In genomic region chr4:99126376-99126775, GRCh38 we compare ENCODE assay signal across 39 cellular contexts. TPM values are rescaled to one million over a fixed set of nuclear protein-coding genes. Genes with fewer than 3 reads are reported as not detected.
"Had no signal": no experiment of that assay in that cellular context is flagged by ENCODE, and none has a peak within 500 bp of the region (broad histone marks: within the 10 kb centered on the region; RNA-seq: fewer than 3 reads in every experiment).

No MANE protein-coding gene starts in this region.

- H3K36me3 ChIP-seq: adrenal gland, ascending aorta, brain microvascular endothelial cell, breast epithelium, cardiac muscle cell had no signal

- H3K9me3 ChIP-seq: adrenal gland, ascending aorta, body of pancreas, breast epithelium had no signal

- ATAC-seq: activated naive CD4-positive, alpha-beta T cell treated with anti-CD3 and anti-CD28 coated beads, Interleukin-2, amount 50 U/mL, for 72 hours; activated naive CD8-positive, alpha-beta T cell treated with anti-CD3 and anti-CD28 coated beads, Interleukin-2, amount 50 U/mL, for 24 hours; activated T-cell treated with anti-CD3 and anti-CD28 coated beads, Interleukin-2, amount 50 U/mL, for 4 hours; activated T-cell treated with anti-CD3 and anti-CD28 coated beads, Interleukin-2, amount 50 U/mL, for 72 hours; activated T-helper 17 cell treated with anti-CD3 and anti-CD28 coated beads, Interleukin-2, amount 50 U/mL, for 72 hours; body of pancreas had no signal

- H3K27me3 ChIP-seq: adrenal gland, ascending aorta, body of pancreas, brain microvascular endothelial cell, breast epithelium, cardiac muscle cell had no signal

- H3K4me1 ChIP-seq: adrenal gland, body of pancreas, breast epithelium had no signal

- DNase-seq: activated effector memory CD4-positive, alpha-beta T cell treated with anti-CD3 and anti-CD28 coated beads, Interleukin-2, amount 50 U/mL, for 16 hours; activated effector memory CD4-positive, alpha-beta T cell treated with Interleukin-2 at 50 U/mL for 16 hours; activated gamma-delta T cell; activated gamma-delta T cell treated with Interleukin-2 at 50 U/mL for 16 hours; activated naive CD4-positive, alpha-beta T cell; activated naive CD4-positive, alpha-beta T cell treated with anti-CD3 and anti-CD28 coated beads for 36 hours; activated naive CD4-positive, alpha-beta T cell treated with anti-CD3 and anti-CD28 coated beads, Interleukin-2, amount 10 ng/mL, durations not matched to agents 7 days and 5 days; activated naive CD4-positive, alpha-beta T cell treated with anti-CD3 and anti-CD28 coated beads, Interleukin-2, amount 50 U/mL, for 16 hours; activated naive CD4-positive, alpha-beta T cell treated with Interleukin-2 at 50 U/mL for 16 hours; activated naive CD8-positive, alpha-beta T cell treated with anti-CD3 and anti-CD28 coated beads for 36 hours; activated naive CD8-positive, alpha-beta T cell treated with anti-CD3 and anti-CD28 coated beads, Interleukin-2, amount 10 ng/mL, durations not matched to agents 7 days and 5 days; activated naive CD8-positive, alpha-beta T cell treated with anti-CD3 and anti-CD28 coated beads, Interleukin-2, amount 50 U/mL, for 24 hours; activated T-cell treated with anti-CD3 and anti-CD28 coated beads, Interleukin-2, amount 50 U/mL, for 1 hour; activated T-cell treated with anti-CD3 and anti-CD28 coated beads, Interleukin-2, amount 50 U/mL, for 24 hours; activated T-cell treated with anti-CD3 and anti-CD28 coated beads, Interleukin-2, amount 50 U/mL, for 4 hours; activated T-cell treated with anti-CD3 and anti-CD28 coated beads, Interleukin-2, amount 50 U/mL, for 48 hours; activated T-cell treated with anti-CD3 and anti-CD28 coated beads, Interleukin-2, amount 50 U/mL, for 72 hours; adrenal gland; amniotic stem cell; amygdala; anterior cingulate cortex; aorta; body of pancreas; caudate nucleus; central memory CD4-positive, alpha-beta T cell; cerebellar nuclear complex had no signal

- H3K27ac ChIP-seq: adrenal gland, ascending aorta, body of pancreas, brain microvascular endothelial cell, breast epithelium, cardiac muscle cell had no signal

- H3K4me3 ChIP-seq: adrenal gland, ascending aorta, body of pancreas, breast epithelium, cardiac muscle cell had no signal

RNA-seq across cellular contexts. Expression of gene ADH4, which starts 17.7 kb away (rescaled TPM):
- total RNA-seq: activated naive CD4-positive, alpha-beta T cell treated with anti-CD3 and anti-CD28 coated beads for 36 hours; activated naive CD4-positive, alpha-beta T cell treated with anti-CD3 and anti-CD28 coated beads, Interleukin-2, amount 50 U/mL, for 72 hours; activated naive CD8-positive, alpha-beta T cell treated with anti-CD3 and anti-CD28 coated beads for 36 hours; activated naive CD8-positive, alpha-beta T cell treated with anti-CD3 and anti-CD28 coated beads, Interleukin-2, amount 10 ng/mL, durations not matched to agents 7 days and 5 days; activated T-cell treated with anti-CD3 and anti-CD28 coated beads, Interleukin-2, amount 50 U/mL, for 72 hours; activated T-helper 1 cell treated with anti-CD3 and anti-CD28 coated beads, Interleukin-12 subunit alpha, Interleukin-12 subunit beta, Interleukin-2, Interleukin-4 antibody, amounts not matched to agents 30 ng/mL and 10 ng/mL and 1 ng/mL, durations not matched to agents 14 hours and 24 hours and 36 hours; activated T-helper 17 cell treated with anti-CD3 and anti-CD28 coated beads, Interleukin-2, amount 50 U/mL, for 72 hours; activated T-helper 2 cell treated with anti-CD3 and anti-CD28 coated beads, Interferon-gamma antibody, Interleukin-2, Interleukin-4, amounts not matched to agents 10 μg/mL and 5 μg/mL and 100 μg/mL, durations not matched to agents 14 hours and 24 hours and 36 hours; astrocyte; body of pancreas; bronchial epithelial cell; cardiac muscle cell; cardiac septum; cerebellum; chondrocyte had no signal
